ENCODE assay signal across 3 cellular contexts in genomic region chr5:170697031-170697430, GRCh38.
"Had no signal": no experiment of that assay in that cellular context is flagged by ENCODE, and none has a peak within 500 bp of the region (broad histone marks: within the 10 kb centered on the region; RNA-seq: fewer than 3 reads in every experiment).

No MANE protein-coding gene starts in this region.

- DNase-seq: GDM1, GF-D8 had no signal

- ATAC-seq: GM12878 had no signal

- H3K4me3 ChIP-seq: GM12878 had no signal
